3 cellular contexts compared by ENCODE assay signal in genomic region chr17:59743842-59744241, GRCh38.
A peak's percentile ranks its signal among the peaks of the same experiment; 100 is the strongest.
TF ChIP-seq lines count a peak whose summit lies in the region.

No MANE protein-coding gene starts in this region.

TF ChIP-seq in A549, 52 proteins besides CTCF, POLR2A, EP300 and RAD21:
- TF ChIP-seq KDM5A (IDR thresholded peaks at IDR 0.05), result no peak
- no peak for TF ChIP-seq HOXA7 (CRISPR knock-in tag; IDR thresholded peaks at IDR 0.05)
- TF ChIP-seq EHMT2 (IDR thresholded peaks at IDR 0.05; ENCODE audit: low read depth), result no peak
- no peak for TF ChIP-seq RARB (CRISPR knock-in tag; IDR thresholded peaks at IDR 0.05)
- no peak for TF ChIP-seq MYC (IDR thresholded peaks at IDR 0.05; ENCODE audit: borderline replicate concordance, low read length)
- TF ChIP-seq MAFK (IDR thresholded peaks at IDR 0.05; ENCODE audit: partially characterized antibody), result peak; percentile 84
- TF ChIP-seq HOXB5 (CRISPR knock-in tag; IDR thresholded peaks at IDR 0.05), result no peak
- no peak for TF ChIP-seq TP53 (CRISPR knock-in tag; IDR thresholded peaks at IDR 0.05)
- TF ChIP-seq E2F6 (IDR thresholded peaks at IDR 0.05; ENCODE audit: borderline replicate concordance, low read depth), result no peak
- 0 out of 2 replicates have a peak, but pooled peaks have one; percentile 23 for TF ChIP-seq CHD4 (IDR thresholded peaks at IDR 0.05; ENCODE audit: borderline replicate concordance)

TF ChIP-seq in IMR-90, 13 proteins besides CTCF, POLR2A, EP300 and RAD21:
- TF ChIP-seq MAZ (IDR thresholded peaks at IDR 0.05; ENCODE audit: borderline replicate concordance, low read depth, low read length) (no peak), RCOR1 (IDR thresholded peaks at IDR 0.05; ENCODE audit: insufficient replicate concordance, low read length) (no peak), MAFK (IDR thresholded peaks at IDR 0.05; ENCODE audit: low read depth, low read length) (peak; percentile 45; the same call in 1 of the 2 replicates), CEBPB (IDR thresholded peaks at IDR 0.05; ENCODE audit: low read depth, low read length) (no peak), CHD1 (IDR thresholded peaks at IDR 0.05; ENCODE audit: low read depth, low read length) (no peak)

TF ChIP-seq in K562, 482 proteins besides CTCF, POLR2A, EP300 and RAD21:
- TF ChIP-seq MTA3 (IDR thresholded peaks at IDR 0.05; ENCODE audit: borderline replicate concordance), result no peak
- TF ChIP-seq ZNF280A (IDR thresholded peaks at IDR 0.05; ENCODE audit: low read depth, partially characterized antibody), result no peak
- TF ChIP-seq NCOR1 (IDR thresholded peaks at IDR 0.05), result no peak
- no peak for TF ChIP-seq MIER1 (IDR thresholded peaks at IDR 0.05; ENCODE audit: low read depth)
- no peak for TF ChIP-seq NR2C1 (IDR thresholded peaks at IDR 0.05)
- no peak for TF ChIP-seq NR2C1 (tag; IDR thresholded peaks at IDR 0.05)
- TF ChIP-seq RBM34 (IDR thresholded peaks at IDR 0.05; ENCODE audit: borderline replicate concordance, insufficient read depth, low read length), result no peak
- 0 out of 2 replicates have a peak, but pooled peaks have one; percentile 18 for TF ChIP-seq MAFF (IDR thresholded peaks at IDR 0.05; ENCODE audit: low read length)
- no peak for TF ChIP-seq MCM7 (IDR thresholded peaks at IDR 0.05)
- TF ChIP-seq PML (IDR thresholded peaks at IDR 0.05; ENCODE audit: low read length), result no peak
- TF ChIP-seq MAFG (tag; conservative IDR thresholded peaks at IDR 0.05), result peak; percentile 29; the same call in 1 of the 2 replicates
- no peak for TF ChIP-seq PKNOX1 (IDR thresholded peaks at IDR 0.05)
- TF ChIP-seq POLR2AphosphoS5 (IDR thresholded peaks at IDR 0.05; ENCODE audit: control insufficient read depth, insufficient read depth, low read depth, low read length), result no peak
- no peak for TF ChIP-seq RFX7 (CRISPR knock-in tag; IDR thresholded peaks at IDR 0.05)
- no peak for TF ChIP-seq ZBTB49 (CRISPR knock-in tag; IDR thresholded peaks at IDR 0.05; ENCODE audit: borderline replicate concordance)
- TF ChIP-seq ZNF316 (IDR thresholded peaks at IDR 0.05), result peak; percentile 77
- TF ChIP-seq RBM25 (IDR thresholded peaks at IDR 0.05; ENCODE audit: low read depth, low read length, severe bottlenecking), result peak; percentile 25
TF ChIP-seq in K562: peak in this region for 4.
